ENCODE assay signal across 1 cellular context in the genomic region with DNA sequence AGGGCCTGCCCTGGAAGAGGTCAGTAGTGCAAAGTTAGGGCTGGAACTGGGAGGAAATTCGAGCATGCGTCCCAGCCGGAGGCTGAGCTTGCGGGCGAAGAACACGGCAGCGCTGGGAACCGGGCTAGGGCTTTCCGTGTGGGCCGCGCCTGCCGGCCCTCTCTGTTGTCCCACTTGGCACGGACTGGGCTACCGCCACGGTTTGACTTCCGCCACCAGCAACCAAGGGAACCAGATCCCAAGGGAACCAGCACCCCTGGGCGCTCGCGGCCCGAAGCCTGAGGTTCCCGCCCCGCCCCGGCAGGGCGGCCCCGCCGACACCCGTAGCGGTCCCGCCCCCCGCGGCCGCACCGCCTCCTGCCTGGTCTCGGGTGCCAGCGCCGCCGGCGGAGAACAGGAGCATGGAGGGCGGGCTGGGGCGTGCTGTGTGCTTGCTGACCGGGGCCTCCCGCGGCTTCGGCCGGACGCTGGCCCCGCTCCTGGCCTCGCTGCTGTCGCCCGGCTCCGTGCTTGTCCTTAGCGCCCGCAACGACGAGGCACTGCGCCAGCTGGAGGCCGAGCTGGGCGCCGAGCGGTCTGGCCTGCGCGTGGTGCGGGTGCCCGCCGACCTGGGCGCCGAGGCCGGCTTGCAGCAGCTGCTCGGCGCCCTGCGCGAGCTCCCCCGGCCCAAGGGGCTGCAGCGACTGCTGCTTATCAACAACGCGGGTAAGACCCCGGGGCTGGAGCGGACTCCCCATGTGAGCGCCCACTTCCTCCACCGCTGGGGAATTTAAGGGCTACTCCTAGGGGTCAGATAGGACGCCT.
A peak's percentile ranks its signal among the peaks of the same experiment; 100 is the strongest.
TF ChIP-seq lines count a peak whose summit lies in the region.

A gene (plus strand): TSS at position 377 of the 804 bp plus-strand sequence. CDS start 25 bp downstream, at position 402.

TF ChIP-seq in K562, 482 proteins besides CTCF, POLR2A, EP300 and RAD21 (continued from another document and continues in another):
- TF ChIP-seq, protein P1, sequence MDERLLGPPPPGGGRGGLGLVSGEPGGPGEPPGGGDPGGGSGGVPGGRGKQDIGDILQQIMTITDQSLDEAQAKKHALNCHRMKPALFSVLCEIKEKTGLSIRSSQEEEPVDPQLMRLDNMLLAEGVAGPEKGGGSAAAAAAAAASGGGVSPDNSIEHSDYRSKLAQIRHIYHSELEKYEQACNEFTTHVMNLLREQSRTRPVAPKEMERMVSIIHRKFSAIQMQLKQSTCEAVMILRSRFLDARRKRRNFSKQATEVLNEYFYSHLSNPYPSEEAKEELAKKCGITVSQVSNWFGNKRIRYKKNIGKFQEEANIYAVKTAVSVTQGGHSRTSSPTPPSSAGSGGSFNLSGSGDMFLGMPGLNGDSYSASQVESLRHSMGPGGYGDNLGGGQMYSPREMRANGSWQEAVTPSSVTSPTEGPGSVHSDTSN (CRISPR knock-in tag; IDR thresholded peaks at IDR 0.05; ENCODE audit: low read depth) = no peak
- TF ChIP-seq, protein P1 (tag; conservative IDR thresholded peaks at IDR 0.05; ENCODE audit: low read depth) = no peak
- TF ChIP-seq ZNF444 (CRISPR knock-in tag; IDR thresholded peaks at IDR 0.05) (no peak), ZFP30 (CRISPR knock-in tag; IDR thresholded peaks at IDR 0.05; ENCODE audit: borderline replicate concordance) (no peak), WHSC1 (IDR thresholded peaks at IDR 0.05; ENCODE audit: low read length) (no peak), PCBP2 (IDR thresholded peaks at IDR 0.05; ENCODE audit: low read depth, low read length, poor library complexity, severe bottlenecking) (no peak), FOSL1 (tag; conservative IDR thresholded peaks at IDR 0.05) (no peak), KAT7 (CRISPR knock-in tag; IDR thresholded peaks at IDR 0.05; ENCODE audit: borderline replicate concordance) (no peak), RBM22 (IDR thresholded peaks at IDR 0.05; ENCODE audit: low read depth, low read length, poor library complexity, severe bottlenecking) (no peak), NRF1 (conservative IDR thresholded peaks at IDR 0.05 in 1 of 2, IDR thresholded peaks at IDR 0.05 in 1 of 2) (peak; percentile 45 to 46), HOXB6 (CRISPR knock-in tag; IDR thresholded peaks at IDR 0.05; ENCODE audit: borderline replicate concordance) (no peak), HSF4 (CRISPR knock-in tag; IDR thresholded peaks at IDR 0.05; ENCODE audit: borderline replicate concordance) (no peak), NFATC3 (IDR thresholded peaks at IDR 0.05) (no peak), ZFPM2 (CRISPR knock-in tag; IDR thresholded peaks at IDR 0.05) (no peak), POLR2G (IDR thresholded peaks at IDR 0.05; ENCODE audit: low read depth, low read length) (peak; percentile 81), SAFB2 (IDR thresholded peaks at IDR 0.05; ENCODE audit: borderline replicate concordance, low read depth, low read length, severe bottlenecking) (no peak), HLTF (IDR thresholded peaks at IDR 0.05) (no peak), ZZZ3 (IDR thresholded peaks at IDR 0.05) (no peak), JUND (IDR thresholded peaks at IDR 0.05; ENCODE audit: borderline replicate concordance, low read depth, low read length) (no peak), JUND (tag; IDR thresholded peaks at IDR 0.05; ENCODE audit: borderline replicate concordance, low read depth, low read length) (no peak), ZNF583 (CRISPR knock-in tag; IDR thresholded peaks at IDR 0.05) (no peak), TGIF2 (CRISPR knock-in tag; IDR thresholded peaks at IDR 0.05) (no peak; the same call in 1 of the 2 replicates), CREM (IDR thresholded peaks at IDR 0.05; ENCODE audit: low read depth) (peak; percentile 40; the same call in 1 of the 2 replicates), TAF15 (IDR thresholded peaks at IDR 0.05; ENCODE audit: low read depth, low read length) (no peak), RBM17 (IDR thresholded peaks at IDR 0.05; ENCODE audit: borderline replicate concordance, low read depth, low read length) (no peak), NFIX (CRISPR knock-in tag; IDR thresholded peaks at IDR 0.05; ENCODE audit: low read depth) (no peak), TEAD4 (IDR thresholded peaks at IDR 0.05; ENCODE audit: low read length) (no peak), TEAD4 (CRISPR knock-in tag; IDR thresholded peaks at IDR 0.05; ENCODE audit: borderline replicate concordance) (no peak), HDAC6 (IDR thresholded peaks at IDR 0.05; ENCODE audit: low read depth, low read length) (no peak), TFAM (CRISPR knock-in tag; conservative IDR thresholded peaks at IDR 0.05) (no peak)
- TF ChIP-seq, protein P2, sequence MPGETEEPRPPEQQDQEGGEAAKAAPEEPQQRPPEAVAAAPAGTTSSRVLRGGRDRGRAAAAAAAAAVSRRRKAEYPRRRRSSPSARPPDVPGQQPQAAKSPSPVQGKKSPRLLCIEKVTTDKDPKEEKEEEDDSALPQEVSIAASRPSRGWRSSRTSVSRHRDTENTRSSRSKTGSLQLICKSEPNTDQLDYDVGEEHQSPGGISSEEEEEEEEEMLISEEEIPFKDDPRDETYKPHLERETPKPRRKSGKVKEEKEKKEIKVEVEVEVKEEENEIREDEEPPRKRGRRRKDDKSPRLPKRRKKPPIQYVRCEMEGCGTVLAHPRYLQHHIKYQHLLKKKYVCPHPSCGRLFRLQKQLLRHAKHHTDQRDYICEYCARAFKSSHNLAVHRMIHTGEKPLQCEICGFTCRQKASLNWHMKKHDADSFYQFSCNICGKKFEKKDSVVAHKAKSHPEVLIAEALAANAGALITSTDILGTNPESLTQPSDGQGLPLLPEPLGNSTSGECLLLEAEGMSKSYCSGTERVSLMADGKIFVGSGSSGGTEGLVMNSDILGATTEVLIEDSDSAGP (CRISPR knock-in tag; IDR thresholded peaks at IDR 0.05) = no peak
- TF ChIP-seq, protein P3, sequence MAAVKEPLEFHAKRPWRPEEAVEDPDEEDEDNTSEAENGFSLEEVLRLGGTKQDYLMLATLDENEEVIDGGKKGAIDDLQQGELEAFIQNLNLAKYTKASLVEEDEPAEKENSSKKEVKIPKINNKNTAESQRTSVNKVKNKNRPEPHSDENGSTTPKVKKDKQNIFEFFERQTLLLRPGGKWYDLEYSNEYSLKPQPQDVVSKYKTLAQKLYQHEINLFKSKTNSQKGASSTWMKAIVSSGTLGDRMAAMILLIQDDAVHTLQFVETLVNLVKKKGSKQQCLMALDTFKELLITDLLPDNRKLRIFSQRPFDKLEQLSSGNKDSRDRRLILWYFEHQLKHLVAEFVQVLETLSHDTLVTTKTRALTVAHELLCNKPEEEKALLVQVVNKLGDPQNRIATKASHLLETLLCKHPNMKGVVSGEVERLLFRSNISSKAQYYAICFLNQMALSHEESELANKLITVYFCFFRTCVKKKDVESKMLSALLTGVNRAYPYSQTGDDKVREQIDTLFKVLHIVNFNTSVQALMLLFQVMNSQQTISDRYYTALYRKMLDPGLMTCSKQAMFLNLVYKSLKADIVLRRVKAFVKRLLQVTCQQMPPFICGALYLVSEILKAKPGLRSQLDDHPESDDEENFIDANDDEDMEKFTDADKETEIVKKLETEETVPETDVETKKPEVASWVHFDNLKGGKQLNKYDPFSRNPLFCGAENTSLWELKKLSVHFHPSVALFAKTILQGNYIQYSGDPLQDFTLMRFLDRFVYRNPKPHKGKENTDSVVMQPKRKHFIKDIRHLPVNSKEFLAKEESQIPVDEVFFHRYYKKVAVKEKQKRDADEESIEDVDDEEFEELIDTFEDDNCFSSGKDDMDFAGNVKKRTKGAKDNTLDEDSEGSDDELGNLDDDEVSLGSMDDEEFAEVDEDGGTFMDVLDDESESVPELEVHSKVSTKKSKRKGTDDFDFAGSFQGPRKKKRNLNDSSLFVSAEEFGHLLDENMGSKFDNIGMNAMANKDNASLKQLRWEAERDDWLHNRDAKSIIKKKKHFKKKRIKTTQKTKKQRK (IDR thresholded peaks at IDR 0.05; ENCODE audit: borderline replicate concordance, low read depth, low read length) = no peak
- TF ChIP-seq, protein P4, sequence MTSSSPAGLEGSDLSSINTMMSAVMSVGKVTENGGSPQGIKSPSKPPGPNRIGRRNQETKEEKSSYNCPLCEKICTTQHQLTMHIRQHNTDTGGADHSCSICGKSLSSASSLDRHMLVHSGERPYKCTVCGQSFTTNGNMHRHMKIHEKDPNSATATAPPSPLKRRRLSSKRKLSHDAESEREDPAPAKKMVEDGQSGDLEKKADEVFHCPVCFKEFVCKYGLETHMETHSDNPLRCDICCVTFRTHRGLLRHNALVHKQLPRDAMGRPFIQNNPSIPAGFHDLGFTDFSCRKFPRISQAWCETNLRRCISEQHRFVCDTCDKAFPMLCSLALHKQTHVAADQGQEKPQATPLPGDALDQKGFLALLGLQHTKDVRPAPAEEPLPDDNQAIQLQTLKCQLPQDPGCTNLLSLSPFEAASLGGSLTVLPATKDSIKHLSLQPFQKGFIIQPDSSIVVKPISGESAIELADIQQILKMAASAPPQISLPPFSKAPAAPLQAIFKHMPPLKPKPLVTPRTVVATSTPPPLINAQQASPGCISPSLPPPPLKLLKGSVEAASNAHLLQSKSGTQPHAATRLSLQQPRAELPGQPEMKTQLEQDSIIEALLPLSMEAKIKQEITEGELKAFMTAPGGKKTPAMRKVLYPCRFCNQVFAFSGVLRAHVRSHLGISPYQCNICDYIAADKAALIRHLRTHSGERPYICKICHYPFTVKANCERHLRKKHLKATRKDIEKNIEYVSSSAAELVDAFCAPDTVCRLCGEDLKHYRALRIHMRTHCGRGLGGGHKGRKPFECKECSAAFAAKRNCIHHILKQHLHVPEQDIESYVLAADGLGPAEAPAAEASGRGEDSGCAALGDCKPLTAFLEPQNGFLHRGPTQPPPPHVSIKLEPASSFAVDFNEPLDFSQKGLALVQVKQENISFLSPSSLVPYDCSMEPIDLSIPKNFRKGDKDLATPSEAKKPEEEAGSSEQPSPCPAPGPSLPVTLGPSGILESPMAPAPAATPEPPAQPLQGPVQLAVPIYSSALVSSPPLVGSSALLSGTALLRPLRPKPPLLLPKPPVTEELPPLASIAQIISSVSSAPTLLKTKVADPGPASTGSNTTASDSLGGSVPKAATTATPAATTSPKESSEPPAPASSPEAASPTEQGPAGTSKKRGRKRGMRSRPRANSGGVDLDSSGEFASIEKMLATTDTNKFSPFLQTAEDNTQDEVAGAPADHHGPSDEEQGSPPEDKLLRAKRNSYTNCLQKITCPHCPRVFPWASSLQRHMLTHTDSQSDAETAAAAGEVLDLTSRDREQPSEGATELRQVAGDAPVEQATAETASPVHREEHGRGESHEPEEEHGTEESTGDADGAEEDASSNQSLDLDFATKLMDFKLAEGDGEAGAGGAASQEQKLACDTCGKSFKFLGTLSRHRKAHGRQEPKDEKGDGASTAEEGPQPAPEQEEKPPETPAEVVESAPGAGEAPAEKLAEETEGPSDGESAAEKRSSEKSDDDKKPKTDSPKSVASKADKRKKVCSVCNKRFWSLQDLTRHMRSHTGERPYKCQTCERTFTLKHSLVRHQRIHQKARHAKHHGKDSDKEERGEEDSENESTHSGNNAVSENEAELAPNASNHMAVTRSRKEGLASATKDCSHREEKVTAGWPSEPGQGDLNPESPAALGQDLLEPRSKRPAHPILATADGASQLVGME (CRISPR knock-in tag; IDR thresholded peaks at IDR 0.05) = 0 out of 2 replicates have a peak, but pooled peaks have one; percentile 38
- TF ChIP-seq, protein P5, sequence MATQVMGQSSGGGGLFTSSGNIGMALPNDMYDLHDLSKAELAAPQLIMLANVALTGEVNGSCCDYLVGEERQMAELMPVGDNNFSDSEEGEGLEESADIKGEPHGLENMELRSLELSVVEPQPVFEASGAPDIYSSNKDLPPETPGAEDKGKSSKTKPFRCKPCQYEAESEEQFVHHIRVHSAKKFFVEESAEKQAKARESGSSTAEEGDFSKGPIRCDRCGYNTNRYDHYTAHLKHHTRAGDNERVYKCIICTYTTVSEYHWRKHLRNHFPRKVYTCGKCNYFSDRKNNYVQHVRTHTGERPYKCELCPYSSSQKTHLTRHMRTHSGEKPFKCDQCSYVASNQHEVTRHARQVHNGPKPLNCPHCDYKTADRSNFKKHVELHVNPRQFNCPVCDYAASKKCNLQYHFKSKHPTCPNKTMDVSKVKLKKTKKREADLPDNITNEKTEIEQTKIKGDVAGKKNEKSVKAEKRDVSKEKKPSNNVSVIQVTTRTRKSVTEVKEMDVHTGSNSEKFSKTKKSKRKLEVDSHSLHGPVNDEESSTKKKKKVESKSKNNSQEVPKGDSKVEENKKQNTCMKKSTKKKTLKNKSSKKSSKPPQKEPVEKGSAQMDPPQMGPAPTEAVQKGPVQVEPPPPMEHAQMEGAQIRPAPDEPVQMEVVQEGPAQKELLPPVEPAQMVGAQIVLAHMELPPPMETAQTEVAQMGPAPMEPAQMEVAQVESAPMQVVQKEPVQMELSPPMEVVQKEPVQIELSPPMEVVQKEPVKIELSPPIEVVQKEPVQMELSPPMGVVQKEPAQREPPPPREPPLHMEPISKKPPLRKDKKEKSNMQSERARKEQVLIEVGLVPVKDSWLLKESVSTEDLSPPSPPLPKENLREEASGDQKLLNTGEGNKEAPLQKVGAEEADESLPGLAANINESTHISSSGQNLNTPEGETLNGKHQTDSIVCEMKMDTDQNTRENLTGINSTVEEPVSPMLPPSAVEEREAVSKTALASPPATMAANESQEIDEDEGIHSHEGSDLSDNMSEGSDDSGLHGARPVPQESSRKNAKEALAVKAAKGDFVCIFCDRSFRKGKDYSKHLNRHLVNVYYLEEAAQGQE (CRISPR knock-in tag; IDR thresholded peaks at IDR 0.05; ENCODE audit: low read depth) = peak; percentile 73
- TF ChIP-seq, protein P6, sequence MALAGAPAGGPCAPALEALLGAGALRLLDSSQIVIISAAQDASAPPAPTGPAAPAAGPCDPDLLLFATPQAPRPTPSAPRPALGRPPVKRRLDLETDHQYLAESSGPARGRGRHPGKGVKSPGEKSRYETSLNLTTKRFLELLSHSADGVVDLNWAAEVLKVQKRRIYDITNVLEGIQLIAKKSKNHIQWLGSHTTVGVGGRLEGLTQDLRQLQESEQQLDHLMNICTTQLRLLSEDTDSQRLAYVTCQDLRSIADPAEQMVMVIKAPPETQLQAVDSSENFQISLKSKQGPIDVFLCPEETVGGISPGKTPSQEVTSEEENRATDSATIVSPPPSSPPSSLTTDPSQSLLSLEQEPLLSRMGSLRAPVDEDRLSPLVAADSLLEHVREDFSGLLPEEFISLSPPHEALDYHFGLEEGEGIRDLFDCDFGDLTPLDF (CRISPR knock-in tag; IDR thresholded peaks at IDR 0.05) = peak; percentile 38; the same call in 1 of the 2 replicates
- TF ChIP-seq, protein P7, sequence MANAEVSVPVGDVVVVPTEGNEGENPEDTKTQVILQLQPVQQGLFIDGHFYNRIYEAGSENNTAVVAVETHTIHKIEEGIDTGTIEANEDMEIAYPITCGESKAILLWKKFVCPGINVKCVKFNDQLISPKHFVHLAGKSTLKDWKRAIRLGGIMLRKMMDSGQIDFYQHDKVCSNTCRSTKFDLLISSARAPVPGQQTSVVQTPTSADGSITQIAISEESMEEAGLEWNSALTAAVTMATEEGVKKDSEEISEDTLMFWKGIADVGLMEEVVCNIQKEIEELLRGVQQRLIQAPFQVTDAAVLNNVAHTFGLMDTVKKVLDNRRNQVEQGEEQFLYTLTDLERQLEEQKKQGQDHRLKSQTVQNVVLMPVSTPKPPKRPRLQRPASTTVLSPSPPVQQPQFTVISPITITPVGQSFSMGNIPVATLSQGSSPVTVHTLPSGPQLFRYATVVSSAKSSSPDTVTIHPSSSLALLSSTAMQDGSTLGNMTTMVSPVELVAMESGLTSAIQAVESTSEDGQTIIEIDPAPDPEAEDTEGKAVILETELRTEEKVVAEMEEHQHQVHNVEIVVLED (CRISPR knock-in tag; IDR thresholded peaks at IDR 0.05) = peak; percentile 37; the same call in 1 of the 2 replicates
